In the genomic region with DNA sequence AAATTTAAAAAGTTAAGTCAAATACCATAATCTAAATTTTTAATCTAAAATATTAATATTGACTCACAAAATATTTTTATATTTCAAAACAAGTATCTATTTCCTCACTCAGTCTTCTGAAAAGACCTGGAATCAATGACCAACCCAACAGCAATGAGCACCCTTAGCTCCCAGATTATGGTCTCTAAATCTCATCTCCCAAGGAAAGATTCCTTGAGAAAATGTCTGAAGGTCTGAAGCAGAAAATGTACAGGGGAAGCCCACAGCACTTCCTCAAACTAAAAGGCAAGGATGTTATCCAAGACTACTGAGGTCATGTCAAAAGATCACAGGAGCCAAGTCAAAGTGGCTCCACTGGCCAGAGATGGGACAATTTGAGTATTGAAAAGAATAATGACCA, we compare ENCODE assay signal across 29 cellular contexts. TPM values are rescaled to one million over a fixed set of nuclear protein-coding genes. Genes with fewer than 3 reads are reported as not detected.
"Had no signal": no experiment of that assay in that cellular context is flagged by ENCODE, and none has a peak within 500 bp of the region (broad histone marks: within the 10 kb centered on the region; RNA-seq: fewer than 3 reads in every experiment).

No MANE protein-coding gene starts in this region.

- H3K27me3 ChIP-seq: left lung, ovary, right atrium auricular region, suprapubic skin, tibial artery, uterus had no signal

- DNase-seq: hypothalamus; immature natural killer cell; kidney; left colon; left lung; midbrain; mucosa of descending colon; naive thymus-derived CD4-positive, alpha-beta T cell; ovary; stimulated activated CD4-positive, alpha-beta T cell treated with anti-CD3 and anti-CD28 coated beads, Interleukin-12 subunit alpha, Interleukin-12 subunit beta, amount 100 ng/mL, for 4 hours; stimulated activated CD4-positive, alpha-beta T cell treated with anti-CD3 and anti-CD28 coated beads, Interleukin-15, amount 100 ng/mL, for 24 hours; stimulated activated CD4-positive, alpha-beta T cell treated with anti-CD3 and anti-CD28 coated beads, Interleukin-2, amount 100 ng/mL, for 24 hours; stimulated activated CD4-positive, alpha-beta T cell treated with anti-CD3 and anti-CD28 coated beads, Interleukin-4, amount 100 ng/mL, for 1 hour; stimulated activated naive B cell treated with anti-CD40 and anti-IgM and Interleukin-4, amounts not matched to agents 10 μg/mL and 1 μg/mL and 100 μg/mL, for 72 hours; stimulated activated naive CD8-positive, alpha-beta T cell treated with anti-CD3 and anti-CD28 coated beads, Interleukin-15, Interleukin-2, amounts not matched to agents 100 U/mL and 50 U/mL, for 24 hours; tibial artery; uterus had no signal

- H3K4me1 ChIP-seq: left lung, right atrium auricular region, tibial artery, uterus had no signal

- H3K9me3 Mint-ChIP-seq: immature natural killer cell; natural killer cell treated with Interleukin-12 subunit alpha and Interleukin-12 subunit beta and Interleukin-15 and Interleukin-18, amount 100 ng/mL, for 72 hours; stimulated activated naive B cell treated with anti-CD40 and anti-IgM and Interleukin-4, amounts not matched to agents 10 μg/mL and 1 μg/mL and 100 μg/mL, for 72 hours had no signal

- ATAC-seq: left colon; left lung; mucosa of descending colon; naive thymus-derived CD4-positive, alpha-beta T cell; natural killer cell treated with Interleukin-12 subunit alpha and Interleukin-12 subunit beta and Interleukin-15 and Interleukin-18, amount 100 ng/mL, for 72 hours; sciatic nerve; stimulated activated naive B cell treated with anti-CD40 and anti-IgM and Interleukin-4, amounts not matched to agents 10 μg/mL and 1 μg/mL and 100 μg/mL, for 72 hours; stimulated activated naive CD8-positive, alpha-beta T cell treated with anti-CD3 and anti-CD28 coated beads, Interleukin-15, Interleukin-2, amounts not matched to agents 100 U/mL and 50 U/mL, for 24 hours had no signal

- H3K4me1 Mint-ChIP-seq: immature natural killer cell; stimulated activated naive B cell treated with anti-CD40 and anti-IgM and Interleukin-4, amounts not matched to agents 10 μg/mL and 1 μg/mL and 100 μg/mL, for 72 hours had no signal

- H3K9me3 ChIP-seq: ovary, thoracic aorta, uterus had no signal

- H3K27ac ChIP-seq: left lung, ovary, right atrium auricular region, skin epidermis, suprapubic skin, thoracic aorta, tibial artery, uterus had no signal

- H3K4me3 Mint-ChIP-seq: immature natural killer cell; naive thymus-derived CD4-positive, alpha-beta T cell; natural killer cell treated with Interleukin-12 subunit alpha and Interleukin-12 subunit beta and Interleukin-15 and Interleukin-18, amount 100 ng/mL, for 72 hours; stimulated activated naive B cell treated with anti-CD40 and anti-IgM and Interleukin-4, amounts not matched to agents 10 μg/mL and 1 μg/mL and 100 μg/mL, for 72 hours; type B pancreatic cell had no signal

- H3K36me3 Mint-ChIP-seq: immature natural killer cell; naive thymus-derived CD4-positive, alpha-beta T cell; natural killer cell treated with Interleukin-12 subunit alpha and Interleukin-12 subunit beta and Interleukin-15 and Interleukin-18, amount 100 ng/mL, for 72 hours; stimulated activated naive B cell treated with anti-CD40 and anti-IgM and Interleukin-4, amounts not matched to agents 10 μg/mL and 1 μg/mL and 100 μg/mL, for 72 hours; type B pancreatic cell had no signal

- H3K36me3 ChIP-seq: left lung, ovary, right atrium auricular region, suprapubic skin, thoracic aorta, tibial artery, uterus had no signal

- H3K4me3 ChIP-seq: left lung, lung, mucosa of descending colon, ovary, right atrium auricular region, skin epidermis, suprapubic skin, thoracic aorta, tibial artery, uterus had no signal

- H3K27ac Mint-ChIP-seq: immature natural killer cell; naive thymus-derived CD4-positive, alpha-beta T cell; natural killer cell treated with Interleukin-12 subunit alpha and Interleukin-12 subunit beta and Interleukin-15 and Interleukin-18, amount 100 ng/mL, for 72 hours; progenitor cell of endocrine pancreas; stimulated activated naive B cell treated with anti-CD40 and anti-IgM and Interleukin-4, amounts not matched to agents 10 μg/mL and 1 μg/mL and 100 μg/mL, for 72 hours; type B pancreatic cell had no signal

- H3K27me3 Mint-ChIP-seq: progenitor cell of endocrine pancreas; stimulated activated naive B cell treated with anti-CD40 and anti-IgM and Interleukin-4, amounts not matched to agents 10 μg/mL and 1 μg/mL and 100 μg/mL, for 72 hours; type B pancreatic cell had no signal

- FAIRE-seq: islet of Langerhans had no signal

RNA-seq across cellular contexts. Expression of gene SLCO2A1, which starts 51.0 kb away (rescaled TPM):
- total RNA-seq: myocyte; naive thymus-derived CD4-positive, alpha-beta T cell; natural killer cell treated with Interleukin-12 subunit alpha and Interleukin-12 subunit beta and Interleukin-15 and Interleukin-18, amount 100 ng/mL, for 72 hours had no signal
- polyA plus RNA-seq: immature natural killer cell; naive thymus-derived CD4-positive, alpha-beta T cell; neural cell had no signal
